Comparison of ENCODE assay signal across 11 cellular contexts in the genomic region with DNA sequence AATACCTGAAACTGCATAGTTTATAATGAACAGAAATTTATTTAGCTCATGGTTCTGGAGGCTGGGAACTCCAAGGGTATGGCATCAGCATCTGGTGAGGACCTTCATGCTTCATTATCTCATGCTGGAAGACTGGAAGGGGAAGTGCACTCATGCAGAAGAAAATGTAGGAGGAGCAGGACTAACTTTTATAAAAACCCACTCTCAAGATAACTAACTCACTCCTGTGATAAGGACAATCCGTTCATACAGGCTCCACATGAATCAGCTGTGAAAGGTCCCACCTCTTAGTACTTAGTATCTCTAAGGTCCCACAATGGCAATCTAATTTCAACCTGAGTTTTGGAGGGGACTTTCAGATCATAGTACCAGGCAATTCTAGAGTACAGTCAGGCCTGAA. TPM values are rescaled to one million over a fixed set of nuclear protein-coding genes. Genes with fewer than 3 reads are reported as not detected.
A peak's percentile ranks its signal among the peaks of the same experiment; 100 is the strongest.
DNase-seq lines count a peak whose midpoint lies in the region; ATAC-seq, FAIRE-seq and TF ChIP-seq lines count a peak whose summit lies in the region.
"Had no signal": no experiment of that assay in that cellular context is flagged by ENCODE, and none has a peak within 500 bp of the region (broad histone marks: within the 10 kb centered on the region; RNA-seq: fewer than 3 reads in every experiment).

No MANE protein-coding gene starts in this region.

- no peak overlapping the region for H3K4me2 ChIP-seq in GM12878 (ENCODE audit: control insufficient read depth, insufficient read depth)

- peak overlapping the region in 8 of 9 donors; percentile 68 to 92 (median 86) for H3K27ac Mint-ChIP-seq in naive thymus-derived CD4-positive, alpha-beta T cell

- CTCF ChIA-PET in GM12878 (lab: Yijun Ruan, JAX): interaction anchor here (1.2 kb wide), 1 partner anchor 159 kb away, joined by 3 read pairs; no protein-coding TSS in a partner anchor
- CTCF ChIA-PET in naive thymus-derived CD4-positive, alpha-beta T cell (lab: Charles Lee): interaction anchor here (0.6 kb wide), 1 partner anchor 11 kb away, joined by 4 read pairs; no protein-coding TSS in a partner anchor

- SMC1A ChIA-PET in GM12878 (lab: Charles Lee; ENCODE audit: uncharacterized antibody, unreplicated experiment): interaction anchor here (0.7 to 5.9 kb wide), 11 partner anchors 12 to 455 kb away, joined by 3 to 31 read pairs (median 3); no protein-coding TSS in a partner anchor

- POLR2A ChIA-PET in GM12878 (lab: Charles Lee): interaction anchor here (1.0 to 1.5 kb wide), 4 partner anchors 22 to 40 kb away, joined by 3 to 5 read pairs (median 4); no protein-coding TSS in a partner anchor
- POLR2A ChIA-PET in naive thymus-derived CD4-positive, alpha-beta T cell (lab: Charles Lee): interaction anchor here (0.5 to 1.6 kb wide), 4 partner anchors 12 to 294 kb away, joined by 3 to 7 read pairs (median 4); no protein-coding TSS in a partner anchor

- H2AFZ ChIP-seq in ACC112 (ENCODE audit: low read length, unreplicated experiment): no peak overlapping the region
- H2AFZ ChIP-seq in GM12878 (ENCODE audit: control insufficient read depth, low read depth, low read length): no peak overlapping the region

- peaks cover 10% of the 10 kb centered on the region; the same call in 1 of the 2 replicates for H3K36me3 ChIP-seq in ACC112 (ENCODE audit: insufficient read depth, low read length)
- peaks cover 1% of the 10 kb centered on the region for H3K36me3 ChIP-seq in GM06990 (ENCODE audit: control insufficient read depth, insufficient read depth, low read length)
- H3K36me3 ChIP-seq in GM12878 (ENCODE audit: control insufficient read depth in 2 of 2, insufficient read depth in 2 of 2, low read length in 1 of 2): peaks cover 3 to 21% of the 10 kb centered on the region in 2 experiments
- H3K36me3 ChIP-seq in naive thymus-derived CD4-positive, alpha-beta T cell (ENCODE audit: control insufficient read depth in 2 of 3, insufficient read depth in 3 of 3, low read length in 3 of 3): peaks cover 5 to 16% (median 13%) of the 10 kb centered on the region in 3 experiments

- peaks cover 0 to 3% (median 0%) of the 10 kb centered on the region in 11 donors for H3K9me3 Mint-ChIP-seq in naive thymus-derived CD4-positive, alpha-beta T cell

- peaks cover 31 to 86% (median 65%) of the 10 kb centered on the region in 7 donors for H3K4me1 Mint-ChIP-seq in naive thymus-derived CD4-positive, alpha-beta T cell

- RAD21 ChIA-PET in GM12878 (lab: Charles Lee; ENCODE audit: unreplicated experiment): interaction anchor here (1.1 to 1.7 kb wide), 5 partner anchors 12 to 111 kb away, joined by 3 to 5 read pairs (median 3); no protein-coding TSS in a partner anchor

- 0% methylated on average over 1 of the region's 1 CpG for WGBS in GM12878 (ENCODE audit: insufficient coverage, insufficient replicate concordance, low lambda C conversion rate, missing lambda C conversion rate)

- H3K9ac ChIP-seq in GM12878 (ENCODE audit: control insufficient read depth, insufficient read depth, low read length): no peak overlapping the region

- no peak for TF ChIP-seq CTCF in GM06990 (IDR thresholded peaks at IDR 0.05; ENCODE audit: insufficient read depth, low read length, poor library complexity, severe bottlenecking)
- no peak for TF ChIP-seq CTCF in GM12878 (IDR thresholded peaks at IDR 0.05 in 2 of 3, conservative IDR thresholded peaks at IDR 0.05 in 1 of 3; ENCODE audit: control insufficient read depth in 2 of 3, extremely low read depth in 1 of 3, insufficient read depth in 1 of 3, low read depth in 3 of 3, low read length in 3 of 3)

- H3K4me3 ChIP-seq in ACC112 (ENCODE audit: low read depth, low read length) (no peak overlapping the region), GM06990 (replicated peaks; ENCODE audit: low read depth, low read length) (no peak overlapping the region), GM12878 (no peak overlapping the region)
- no peak overlapping the region for H3K4me3 ChIP-seq in naive thymus-derived CD4-positive, alpha-beta T cell (ENCODE audit: low read length)
- H3K4me3 ChIP-seq: ascending aorta had no signal

- peak overlapping the region; percentile 84 for H3K27ac ChIP-seq in ACC112 (ENCODE audit: low read depth, low read length)
- no peak overlapping the region for H3K27ac ChIP-seq in GM12878 (ENCODE audit: control insufficient read depth, insufficient read depth)
- peak overlapping the region; percentile 66 for H3K27ac ChIP-seq in naive thymus-derived CD4-positive, alpha-beta T cell (ENCODE audit: low read depth, low read length)
- H3K27ac ChIP-seq: RWPE1 had no signal

- H3K27me3 ChIP-seq in ACC112 (ENCODE audit: insufficient read depth, low read length) (no peaks in the 10 kb centered on the region), GM06990 (replicated peaks; ENCODE audit: control insufficient read depth, insufficient read depth, low read length) (no peaks in the 10 kb centered on the region), GM12878 (replicated peaks in 1 of 2; ENCODE audit: control insufficient read depth in 2 of 2, insufficient read depth in 2 of 2, low read length in 1 of 2) (no peaks in the 10 kb centered on the region)
- no peaks in the 10 kb centered on the region for H3K27me3 ChIP-seq in naive thymus-derived CD4-positive, alpha-beta T cell (ENCODE audit: control insufficient read depth in 2 of 2, insufficient read depth in 2 of 2, low read length in 2 of 2)
- H3K27me3 ChIP-seq: ascending aorta had no signal

- peak; percentile 50 for ATAC-seq in GM12878
- no peak for ATAC-seq in naive thymus-derived CD4-positive, alpha-beta T cell
- ATAC-seq: left colon had no signal

- no peak for TF ChIP-seq RAD21 in GM12878 (IDR thresholded peaks at IDR 0.05; ENCODE audit: insufficient read depth, low read depth, low read length)

- intact Hi-C loops in GM12878 (cut with micrococcal nuclease; ENCODE audit: unreplicated experiment): no loop called here
- intact Hi-C loops in naive thymus-derived CD4-positive, alpha-beta T cell (cut with micrococcal nuclease): loop anchor here in 1 of 2 donors (2.0 kb wide), 3 partner anchors 19 to 77 kb away; partner anchors contain the start of gene APH1B
- intact Hi-C loops in head of caudate nucleus (cut with DNase I): no loop called here

- in situ Hi-C loops in GM12878 (cut with MboI): no loop called here

- peaks cover 5% of the 10 kb centered on the region; the same call in 2 of the 3 replicates for H3K9me3 ChIP-seq in GM12878 (replicated peaks; ENCODE audit: control insufficient read depth, insufficient read depth, low read length)
- no peaks in the 10 kb centered on the region for H3K9me3 ChIP-seq in naive thymus-derived CD4-positive, alpha-beta T cell (ENCODE audit: control insufficient read depth in 2 of 3, low read length in 3 of 3)
- H3K9me3 ChIP-seq: ascending aorta had no signal

- H3K4me1 ChIP-seq in ACC112 (ENCODE audit: control insufficient read depth, insufficient read depth, low read length, unreplicated experiment): peaks cover 63% of the 10 kb centered on the region
- H3K4me1 ChIP-seq in GM12878 (ENCODE audit: control insufficient read depth, insufficient read depth, low read length): peaks cover 6% of the 10 kb centered on the region; the same call in 1 of the 2 replicates
- H3K4me1 ChIP-seq in naive thymus-derived CD4-positive, alpha-beta T cell (ENCODE audit: control insufficient read depth in 2 of 2, insufficient read depth in 2 of 2, low read length in 2 of 2): peaks cover 19 to 21% of the 10 kb centered on the region in 2 donors

- no peaks in the 10 kb centered on the region for H4K20me1 ChIP-seq in GM12878 (ENCODE audit: control insufficient read depth, insufficient read depth)

- no peak for TF ChIP-seq POLR2A in GM12878 (IDR thresholded peaks at IDR 0.05; ENCODE audit: low read depth, low read length)

- peak overlapping the region in 3 of 10 donors; percentile 14 to 54 (median 50) for H3K4me3 Mint-ChIP-seq in naive thymus-derived CD4-positive, alpha-beta T cell

- no peak for TF ChIP-seq EP300 in GM12878 (IDR thresholded peaks at IDR 0.05; ENCODE audit: borderline replicate concordance in 1 of 2, control insufficient read depth in 1 of 2, low read depth in 2 of 2, low read length in 2 of 2)

- peaks cover 7 to 48% (median 26%) of the 10 kb centered on the region in 5 donors for H3K36me3 Mint-ChIP-seq in naive thymus-derived CD4-positive, alpha-beta T cell

- BruUV-seq in GM12878 (replicated peaks; lab: Mats Ljungman, UMichigan): no TSS peak

- H3K79me2 ChIP-seq in ACC112 (ENCODE audit: control insufficient read depth, insufficient read depth, low read length, unreplicated experiment) (peaks cover 32% of the 10 kb centered on the region), GM12878 (ENCODE audit: control insufficient read depth, insufficient read depth, low read length) (peaks cover 25% of the 10 kb centered on the region)

- FAIRE-seq in GM12878 (lab: Jason Lieb, UNC): no peak

- peak; percentile 19 for DNase-seq in GM06990 (ENCODE audit: extremely low read depth, insufficient read length)
- peak; percentile 16 for DNase-seq in GM12878 (ENCODE audit: low read depth, low spot score)
- no peak for DNase-seq in naive thymus-derived CD4-positive, alpha-beta T cell
- no peak for DNase-seq in NCI-H2107 treated with DMSO at 0.1 percent for 48 hours (lab: John Stamatoyannopoulos, UW; ENCODE audit: unreplicated experiment)
- DNase-seq in head of caudate nucleus: no peak
- no peak for DNase-seq in activated effector memory CD4-positive, alpha-beta T cell treated with Interleukin-2 at 50 U/mL for 16 hours
- DNase-seq in KG1 (lab: John Stamatoyannopoulos, UW): no peak
- DNase-seq: left colon had no signal

- H3K27me3 Mint-ChIP-seq in naive thymus-derived CD4-positive, alpha-beta T cell: no peaks in the 10 kb centered on the region

RNA-seq across cellular contexts. Expression of gene APH1B, which starts 33.6 kb away (rescaled TPM):
- total RNA-seq in GM12878 (2013; cell fraction: nucleolus; rRNA removed): 26.8 and 31.2 TPM in 2 replicates
- total RNA-seq in GM12878 (2014; rRNA removed): 8.8 and 9.8 TPM in 2 replicates
- total RNA-seq in GM12878 (2014; rRNA removed; fragmentation: Illumina TruSeq; extraction: Trizol): 8.8 and 9.1 TPM in 2 replicates
- total RNA-seq in GM12878 (2021): 11.5 and 14.3 TPM in 2 replicates
- 4.1 TPM for polyA plus RNA-seq in GM12878 (2011; ENCODE audit: low read depth)
- 5.0 and 6.1 TPM in 2 replicates for polyA plus RNA-seq in GM12878 (2011; rRNA removed)
- polyA plus RNA-seq in GM12878 (2011; cell fraction: cytosol; rRNA removed): 3.0 and 3.1 TPM in 2 replicates
- polyA plus RNA-seq in GM12878 (2011; cell fraction: nucleus; rRNA removed): 3.8 and 5.9 TPM in 2 replicates
- 5.7 and 7.9 TPM in 2 replicates for polyA plus RNA-seq in GM12878 (2012)
- 7.9 and 11.2 TPM in 2 replicates for polyA plus RNA-seq in GM12878 (2014; fragmentation: Illumina TruSeq; extraction: Trizol)
- polyA plus RNA-seq in GM12878 (2014; fragmentation: Nextera tagmentation; extraction: Ambion mirVana): 10 to 100 TPM; 12.9 to 17.6 TPM
- polyA plus RNA-seq in GM12878 (2014; rRNA removed): 6.3 and 9.3 TPM in 2 replicates
- 10 to 100 TPM; 14.4 to 20.8 TPM for polyA plus RNA-seq in GM12878 (2016; fragmentation: Nextera tagmentation; extraction: Ambion mirVana)
- 2.9 and 4.4 TPM in 2 replicates for polyA minus RNA-seq in GM12878 (2011; rRNA and poly(A)+ RNA removed)
- polyA minus RNA-seq in GM12878 (2011; cell fraction: cytosol; rRNA and poly(A)+ RNA removed): 3.1 and 4.9 TPM in 2 replicates
- polyA minus RNA-seq in GM12878 (2011; cell fraction: nucleus; rRNA and poly(A)+ RNA removed): 2.9 and 3.8 TPM in 2 replicates
- total RNA-seq in naive thymus-derived CD4-positive, alpha-beta T cell: 10 to 100 TPM in 4 of 5 experiments, 1 to 10 TPM in 1; 9.9 to 29.9 (median 17.6) TPM
- 10 to 100 TPM; 10.9 to 11.4 TPM for polyA plus RNA-seq in naive thymus-derived CD4-positive, alpha-beta T cell

RNA-seq across cellular contexts. Expression of gene RAB8B, which starts 54.4 kb away (rescaled TPM):
- 40.8 and 42.3 TPM in 2 replicates for total RNA-seq in GM12878 (2013; cell fraction: nucleolus; rRNA removed)
- 52.0 and 71.2 TPM in 2 replicates for total RNA-seq in GM12878 (2014; rRNA removed)
- total RNA-seq in GM12878 (2014; rRNA removed; fragmentation: Illumina TruSeq; extraction: Trizol): 98.5 and 104 TPM in 2 replicates
- total RNA-seq in GM12878 (2021): 71.7 and 73.1 TPM in 2 replicates
- 23.3 TPM for polyA plus RNA-seq in GM12878 (2011; ENCODE audit: low read depth)
- polyA plus RNA-seq in GM12878 (2011; rRNA removed): 76.0 and 120 TPM in 2 replicates
- polyA plus RNA-seq in GM12878 (2011; cell fraction: cytosol; rRNA removed): 25.1 and 48.1 TPM in 2 replicates
- polyA plus RNA-seq in GM12878 (2011; cell fraction: nucleus; rRNA removed): 32.8 and 39.5 TPM in 2 replicates
- 47.5 and 47.8 TPM in 2 replicates for polyA plus RNA-seq in GM12878 (2012)
- 76.4 and 123 TPM in 2 replicates for polyA plus RNA-seq in GM12878 (2014; fragmentation: Illumina TruSeq; extraction: Trizol)
- 10 to 100 TPM; 17.8 to 26.0 TPM for polyA plus RNA-seq in GM12878 (2014; fragmentation: Nextera tagmentation; extraction: Ambion mirVana)
- polyA plus RNA-seq in GM12878 (2014; rRNA removed): 49.0 and 53.4 TPM in 2 replicates
- 10 to 100 TPM; 64.0 to 66.3 TPM for polyA plus RNA-seq in GM12878 (2016; fragmentation: Nextera tagmentation; extraction: Ambion mirVana)
- polyA minus RNA-seq in GM12878 (2011; rRNA and poly(A)+ RNA removed): 71.1 and 79.5 TPM in 2 replicates
- 107 and 133 TPM in 2 replicates for polyA minus RNA-seq in GM12878 (2011; cell fraction: cytosol; rRNA and poly(A)+ RNA removed)
- 11.1 and 13.0 TPM in 2 replicates for polyA minus RNA-seq in GM12878 (2011; cell fraction: nucleus; rRNA and poly(A)+ RNA removed)
- 100 to 1,000 TPM in 1 of 5 experiments, 10 to 100 TPM in 4; 37.2 to 100 (median 71.3) TPM for total RNA-seq in naive thymus-derived CD4-positive, alpha-beta T cell
- polyA plus RNA-seq in naive thymus-derived CD4-positive, alpha-beta T cell: 10 to 100 TPM; 30.4 to 32.0 TPM

Comparison
In these comparisons a context has a peak if more than half of its experiments do, and no peak if none do; other contexts are left out.
1. DNase-seq: peak in GM06990 (single experiment) and GM12878 (single experiment); none in naive thymus-derived CD4-positive, alpha-beta T cell (0 of 9), NCI-H2107 treated with DMSO at 0.1 percent for 48 hours (single experiment), head of caudate nucleus (0 of 42), activated effector memory CD4-positive, alpha-beta T cell treated with Interleukin-2 at 50 U/mL for 16 hours (single experiment) and KG1 (single experiment).